8 cellular contexts compared by ENCODE assay signal in the genomic region with DNA sequence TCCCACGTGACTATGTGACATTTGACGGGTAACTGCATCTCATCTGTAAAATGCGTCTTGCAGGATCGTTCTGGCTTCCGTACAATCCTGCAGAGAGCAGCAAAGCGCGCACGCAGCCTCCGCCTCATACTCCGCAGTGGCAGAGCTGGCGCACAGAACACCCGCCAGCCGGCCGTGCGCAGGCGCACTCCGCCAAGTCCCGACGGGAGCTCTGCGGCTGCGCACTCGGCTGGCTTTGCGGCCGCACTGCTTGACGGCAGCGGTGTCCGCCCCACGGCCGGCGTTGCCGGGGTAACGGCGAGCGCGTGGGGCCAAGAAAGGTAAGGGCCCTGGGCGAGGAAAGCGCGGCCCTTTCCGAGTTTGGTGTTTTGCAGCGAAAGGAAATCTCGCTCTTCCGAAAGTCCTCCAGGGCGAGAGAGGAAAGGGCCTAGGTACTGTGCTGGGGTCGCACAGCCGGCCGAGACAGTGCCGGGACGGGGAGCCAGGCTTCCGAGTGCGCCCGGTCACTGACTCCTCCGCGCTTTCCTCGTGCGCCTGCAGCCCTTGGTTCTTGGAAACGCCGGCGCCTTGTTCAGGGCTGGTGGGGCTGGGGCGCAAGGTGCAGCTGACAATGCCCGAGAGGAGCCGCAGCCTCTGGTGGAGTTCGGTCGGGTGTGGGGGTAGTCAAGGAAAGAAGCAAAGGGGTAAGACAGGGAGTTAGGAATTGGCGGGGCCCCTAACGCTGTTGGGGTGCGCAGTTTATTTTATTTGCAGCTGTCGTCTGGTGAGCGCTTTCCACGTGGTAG. TPM values are rescaled to one million over a fixed set of nuclear protein-coding genes. Genes with fewer than 3 reads are reported as not detected.
A peak's percentile ranks its signal among the peaks of the same experiment; 100 is the strongest.
DNase-seq lines count a peak whose midpoint lies in the region; TF ChIP-seq lines count a peak whose summit lies in the region.

TSEN2 (plus strand) TSS at position 283 of the 785 bp plus-strand sequence. CDS start 5,321 bp downstream, outside the sequence.

- no peaks in the 10 kb centered on the region for H3K36me3 Mint-ChIP-seq in nephron progenitor cell (ENCODE audit: low read depth)
- H3K36me3 Mint-ChIP-seq in stimulated activated naive CD8-positive, alpha-beta T cell treated with anti-CD3 and anti-CD28 coated beads, Interleukin-15, Interleukin-2, amounts not matched to agents 100 ng/mL and 50 ng/mL, for 24 hours (ENCODE audit: low read depth) = peaks cover 25% of the 10 kb centered on the region

- H3K36me3 ChIP-seq in HAP-1 (replicated peaks) (peaks cover under 1% of the 10 kb centered on the region), MG63 (no peaks in the 10 kb centered on the region)

- peaks cover 7% of the 10 kb centered on the region for H3K27me3 Mint-ChIP-seq in nephron progenitor cell (ENCODE audit: low read depth, poor library complexity)
- peaks cover 5% of the 10 kb centered on the region for H3K27me3 Mint-ChIP-seq in stimulated activated naive CD8-positive, alpha-beta T cell treated with anti-CD3 and anti-CD28 coated beads, Interleukin-15, Interleukin-2, amounts not matched to agents 100 ng/mL and 50 ng/mL, for 24 hours

- H3K9me3 Mint-ChIP-seq in nephron progenitor cell = no peaks in the 10 kb centered on the region
- no peaks in the 10 kb centered on the region for H3K9me3 Mint-ChIP-seq in stimulated activated naive CD8-positive, alpha-beta T cell treated with anti-CD3 and anti-CD28 coated beads, Interleukin-15, Interleukin-2, amounts not matched to agents 100 ng/mL and 50 ng/mL, for 24 hours

- H3K4me1 Mint-ChIP-seq in nephron progenitor cell = peaks cover 60% of the 10 kb centered on the region
- peaks cover 41% of the 10 kb centered on the region for H3K4me1 Mint-ChIP-seq in stimulated activated naive CD8-positive, alpha-beta T cell treated with anti-CD3 and anti-CD28 coated beads, Interleukin-15, Interleukin-2, amounts not matched to agents 100 ng/mL and 50 ng/mL, for 24 hours (ENCODE audit: low read depth)

- H3K4me3 ChIP-seq in HAP-1 (peak within 1 kb of the TSS; percentile 67), MG63 (peak within 1 kb of the TSS; percentile 80)

- in situ Hi-C loops in HAP-1 (cut with MboI; ENCODE audit: low sequenced_read_pairs) = loop anchor here (5.0 kb wide), 1 partner anchor 347 kb away; no protein-coding TSS in a partner anchor

- peaks cover 14% of the 10 kb centered on the region for H3K4me1 ChIP-seq in HAP-1

- peak within 1 kb of the TSS; percentile 93 for H3K4me3 Mint-ChIP-seq in nephron progenitor cell
- H3K4me3 Mint-ChIP-seq in stimulated activated naive CD8-positive, alpha-beta T cell treated with anti-CD3 and anti-CD28 coated beads, Interleukin-15, Interleukin-2, amounts not matched to agents 100 ng/mL and 50 ng/mL, for 24 hours = peak within 1 kb of the TSS; percentile 96

- H3K27ac Mint-ChIP-seq in nephron progenitor cell = peak within 1 kb of the TSS; percentile 94
- peak within 1 kb of the TSS; percentile 97 for H3K27ac Mint-ChIP-seq in stimulated activated naive CD8-positive, alpha-beta T cell treated with anti-CD3 and anti-CD28 coated beads, Interleukin-15, Interleukin-2, amounts not matched to agents 100 ng/mL and 50 ng/mL, for 24 hours

- H3K27me3 ChIP-seq in HAP-1 (ENCODE audit: low read depth) (no peaks in the 10 kb centered on the region), MG63 (no peaks in the 10 kb centered on the region)

- H3K9me3 ChIP-seq in HAP-1 = no peaks in the 10 kb centered on the region
- H3K9me3 ChIP-seq in MG63 = no peaks in the 10 kb centered on the region

- no peak for TF ChIP-seq CTCF in nephron progenitor cell (IDR thresholded peaks at IDR 0.05)

- DNase-seq in GDM1 (lab: John Stamatoyannopoulos, UW) = peak; percentile 95
- peak; percentile 92 to 95 for DNase-seq in HAP-1 (ENCODE audit: low spot score in 2 of 2)
- peak; percentile 86 for DNase-seq in MG63
- DNase-seq in SHP77 (lab: John Stamatoyannopoulos, UW) = peak; percentile 89 to 91
- DNase-seq in activated effector memory CD4-positive, alpha-beta T cell treated with Interleukin-2 at 50 U/mL for 16 hours = peak; percentile 95
- peak; percentile 93 for DNase-seq in fibroblast of the conjunctiva (ENCODE audit: low read depth)
- DNase-seq in nephron progenitor cell = peak; percentile 97

RNA-seq across cellular contexts. Expression of gene TSEN2, which starts in this region (rescaled TPM):
- total RNA-seq in MG63 (2014; rRNA removed; shearing (Covaris generic); ENCODE audit: low replicate concordance) = 14.5 and 24.5 TPM in 2 replicates

Comparison
In these comparisons a context has a peak if more than half of its experiments do, and no peak if none do; other contexts are left out.
1. Peak in every context shown above with its lines: DNase-seq and H3K4me3 ChIP-seq.